ENCODE assay signal across 28 cellular contexts in genomic region chr14:104822821-104823615, GRCh38. TPM values are rescaled to one million over a fixed set of nuclear protein-coding genes. Genes with fewer than 3 reads are reported as not detected.
A peak's percentile ranks its signal among the peaks of the same experiment; 100 is the strongest.
DNase-seq lines count a peak whose midpoint lies in the region; ATAC-seq and TF ChIP-seq lines count a peak whose summit lies in the region.
"Had no signal": no experiment of that assay in that cellular context is flagged by ENCODE, and none has a peak within 500 bp of the region (broad histone marks: within the 10 kb centered on the region; RNA-seq: fewer than 3 reads in every experiment).

No MANE protein-coding gene starts in this region.

- H2AK5ac ChIP-seq in mesenchymal stem cell (ENCODE audit: low read length, severe bottlenecking) = no peak overlapping the region

- peaks cover 27% of the 10 kb centered on the region for H3K27me3 Mint-ChIP-seq in activated CD4-positive, alpha-beta T cell treated with anti-CD3 and anti-CD28 coated beads, Interleukin-2, amount 10 ng/mL, durations not matched to agents 24 days and 14 days
- H3K27me3 Mint-ChIP-seq in chondrocyte (ENCODE audit: low read depth) = no peaks in the 10 kb centered on the region

- no peak overlapping the region for H3K4me3 ChIP-seq in mesenchymal stem cell (ENCODE audit: insufficient read depth in 1 of 2, low read depth in 1 of 2, low read length in 2 of 2)
- H3K4me3 ChIP-seq in spleen = no peak overlapping the region
- H3K4me3 ChIP-seq: BLaER1, GM12878 had no signal

- no peak overlapping the region for H3K4ac ChIP-seq in mesenchymal stem cell (ENCODE audit: low read depth in 1 of 2, low read length in 2 of 2)

- H3K27ac Mint-ChIP-seq in activated CD4-positive, alpha-beta T cell treated with anti-CD3 and anti-CD28 coated beads, Interleukin-2, amount 10 ng/mL, durations not matched to agents 24 days and 14 days = no peak overlapping the region
- H3K27ac Mint-ChIP-seq in chondrocyte (ENCODE audit: unreplicated experiment) = no peak overlapping the region
- H3K27ac Mint-ChIP-seq: CD4-positive, alpha-beta T cell; H9; HFFc6 had no signal

- WGBS in mesenchymal stem cell = 90% methylated on average over 22 of the region's 22 CpGs
- 86 to 91% (median 87%) methylated on average over 22 of the region's 22 CpGs for WGBS in spleen, 5 donors

- H3K36me3 Mint-ChIP-seq in activated CD4-positive, alpha-beta T cell treated with anti-CD3 and anti-CD28 coated beads, Interleukin-2, amount 10 ng/mL, durations not matched to agents 24 days and 14 days (ENCODE audit: low read depth) = peaks cover 11% of the 10 kb centered on the region
- H3K36me3 Mint-ChIP-seq in chondrocyte (ENCODE audit: low read depth) = no peaks in the 10 kb centered on the region

- peak; percentile 52 for DNase-seq in activated CD4-positive, alpha-beta T cell treated with anti-CD3 and anti-CD28 coated beads, Interleukin-2, amount 10 ng/mL, durations not matched to agents 24 days and 14 days
- no peak for DNase-seq in activated CD4-positive, alpha-beta T cell treated with anti-CD3 and anti-CD28 coated beads, Interleukin-2, amount 50 U/mL, for 1 hour
- DNase-seq in chondrocyte (ENCODE audit: low spot score) (peak; percentile 70), mesenchymal stem cell (no peak), spleen (peak; percentile 67), DMS153 (lab: John Stamatoyannopoulos, UW) (no peak)
- DNase-seq: ACHN; CD4-positive, alpha-beta T cell; COR-L47; DMS 273 treated with DMSO at 0.1 percent for 48 hours; DND-41; H9; HFFc6; KBM-7; MM.1S; NCI-H1048; NCI-H1436; NCI-H187 treated with DMSO at 0.1 percent for 48 hours; NCI-H748 treated with DMSO at 0.1 percent for 48 hours; SIG-M5 had no signal

- no peak overlapping the region for H2BK5ac ChIP-seq in mesenchymal stem cell (ENCODE audit: low read depth, low read length, poor library complexity, severe bottlenecking)

- intact Hi-C loops in activated CD4-positive, alpha-beta T cell treated with anti-CD3 and anti-CD28 coated beads, Interleukin-2, amount 10 ng/mL, durations not matched to agents 24 days and 14 days (cut with micrococcal nuclease) = no loop called here
- intact Hi-C loops in spleen (cut with DNase I; ENCODE audit: low total_unique reads) = no loop called here

- peaks cover 15% of the 10 kb centered on the region for H3K9me3 Mint-ChIP-seq in activated CD4-positive, alpha-beta T cell treated with anti-CD3 and anti-CD28 coated beads, Interleukin-2, amount 10 ng/mL, durations not matched to agents 24 days and 14 days
- H3K9me3 Mint-ChIP-seq in chondrocyte (ENCODE audit: low read depth) = peaks cover 3% of the 10 kb centered on the region
- H3K9me3 Mint-ChIP-seq: CD4-positive, alpha-beta T cell had no signal

- no peak overlapping the region for H3K14ac ChIP-seq in mesenchymal stem cell (ENCODE audit: low read length in 2 of 2)

- no peak for TF ChIP-seq POLR2A in spleen (IDR thresholded peaks at IDR 0.05)

- no peak overlapping the region for H3K27ac ChIP-seq in mesenchymal stem cell (ENCODE audit: low read length, poor library complexity, severe bottlenecking)
- H3K27ac ChIP-seq in spleen = no peak overlapping the region
- H3K27ac ChIP-seq: 22Rv1, BLaER1, HL-60, RWPE1 had no signal

- peaks cover 8% of the 10 kb centered on the region for H3K9me3 ChIP-seq in mesenchymal stem cell (ENCODE audit: control insufficient read depth, low read length)
- peaks cover 0 to under 1% (median 0%) of the 10 kb centered on the region in 8 donors for H3K9me3 ChIP-seq in spleen
- H3K9me3 ChIP-seq: BLaER1 had no signal

- ATAC-seq in HG02759 (IDR thresholded peaks at IDR 0.05; ENCODE audit: unreplicated experiment) (no peak), HG03457 (IDR thresholded peaks at IDR 0.05; ENCODE audit: unreplicated experiment) (no peak)
- ATAC-seq: GM12878, HepG2 had no signal

- no peak overlapping the region for H3K9ac ChIP-seq in mesenchymal stem cell (ENCODE audit: low read length)
- H3K9ac ChIP-seq: BLaER1 had no signal

- H4K8ac ChIP-seq in mesenchymal stem cell (ENCODE audit: low read length) = no peak overlapping the region

- H3K4me1 ChIP-seq in mesenchymal stem cell (ENCODE audit: control insufficient read depth, insufficient read depth, low read depth, low read length) (peaks cover 27% of the 10 kb centered on the region), spleen (peaks cover 14 to 40% (median 28%) of the 10 kb centered on the region in 6 donors)

- no peak overlapping the region for H3K4me3 Mint-ChIP-seq in activated CD4-positive, alpha-beta T cell treated with anti-CD3 and anti-CD28 coated beads, Interleukin-2, amount 10 ng/mL, durations not matched to agents 24 days and 14 days
- H3K4me3 Mint-ChIP-seq in chondrocyte (ENCODE audit: unreplicated experiment) = no peak overlapping the region
- H3K4me3 Mint-ChIP-seq: H9, HFFc6 had no signal

- no peak overlapping the region for H2BK15ac ChIP-seq in mesenchymal stem cell (ENCODE audit: low read depth, poor library complexity, severe bottlenecking)

- H2BK12ac ChIP-seq in mesenchymal stem cell (ENCODE audit: low read length in 2 of 2) = no peak overlapping the region

- peak overlapping the region; percentile 10 for H4K91ac ChIP-seq in mesenchymal stem cell (ENCODE audit: low read length)

- H2AFZ ChIP-seq in mesenchymal stem cell (ENCODE audit: low read depth, low read length) = no peak overlapping the region

- H3K79me1 ChIP-seq in mesenchymal stem cell (replicated peaks; ENCODE audit: low read length, poor library complexity, severe bottlenecking) = peaks cover 2% of the 10 kb centered on the region

- H3K27me3 ChIP-seq in mesenchymal stem cell (ENCODE audit: control insufficient read depth in 1 of 2, insufficient read depth in 1 of 2, low read length in 2 of 2) (peaks cover 0 to 4% of the 10 kb centered on the region in 2 experiments), spleen (replicated peaks in 1 of 7) (peaks cover 0 to 33% (median 6%) of the 10 kb centered on the region in 7 donors)

- TF ChIP-seq CTCF in chondrocyte (IDR thresholded peaks at IDR 0.05) = no peak
- no peak for TF ChIP-seq CTCF in spleen (IDR thresholded peaks at IDR 0.05 in 8 of 11, conservative IDR thresholded peaks at IDR 0.05 in 3 of 11)

- no peak overlapping the region for H3K23ac ChIP-seq in mesenchymal stem cell (ENCODE audit: low read length in 2 of 2)

- H3K4me1 Mint-ChIP-seq in activated CD4-positive, alpha-beta T cell treated with anti-CD3 and anti-CD28 coated beads, Interleukin-2, amount 10 ng/mL, durations not matched to agents 24 days and 14 days = peaks cover 11% of the 10 kb centered on the region
- H3K4me1 Mint-ChIP-seq in chondrocyte (ENCODE audit: low read depth) = peaks cover 18% of the 10 kb centered on the region

- H3K36me3 ChIP-seq in mesenchymal stem cell (ENCODE audit: control insufficient read depth in 1 of 2, insufficient read depth in 2 of 2, low read depth in 1 of 2, low read length in 2 of 2) (peaks cover 6% of the 10 kb centered on the region in 2 experiments), spleen (peaks cover 0 to 6% (median 0%) of the 10 kb centered on the region in 6 donors)

- no peak overlapping the region for H3K4me2 ChIP-seq in mesenchymal stem cell (ENCODE audit: low read length, poor library complexity, severe bottlenecking)
- H3K4me2 ChIP-seq: BLaER1 had no signal

- H3K18ac ChIP-seq in mesenchymal stem cell (ENCODE audit: low read depth in 1 of 2, low read length in 2 of 2) = no peak overlapping the region

- no peak overlapping the region for H2BK120ac ChIP-seq in mesenchymal stem cell (ENCODE audit: low read depth, low read length)

RNA-seq across cellular contexts. Expression of gene ZBTB42, which starts 22.1 kb away (rescaled TPM):
- 4.9 and 5.5 TPM in 2 replicates for total RNA-seq in activated CD4-positive, alpha-beta T cell treated with anti-CD3 and anti-CD28 coated beads, Interleukin-2, amount 10 ng/mL, durations not matched to agents 24 days and 14 days
- 2.1 to 2.8 TPM (median 2.6 TPM) in 3 replicates for total RNA-seq in chondrocyte
- 1.8 TPM for polyA plus RNA-seq in mesenchymal stem cell (2013, experiment 1 of 2)
- 1.6 TPM for polyA plus RNA-seq in mesenchymal stem cell (2013, experiment 2 of 2)
- 10 to 100 TPM in 1 of 7 donors, 1 to 10 TPM in 6; 4.2 to 11.5 (median 7.9) TPM for total RNA-seq in spleen
- 1 to 10 TPM in 2 of 3 donors, under 1 TPM in 1; 0.74 to 2.9 (median 1.1) TPM for polyA plus RNA-seq in spleen

RNA-seq across cellular contexts. Expression of gene AKT1, which starts 27.5 kb away (rescaled TPM):
- total RNA-seq in activated CD4-positive, alpha-beta T cell treated with anti-CD3 and anti-CD28 coated beads, Interleukin-2, amount 10 ng/mL, durations not matched to agents 24 days and 14 days = 133 and 143 TPM in 2 replicates
- total RNA-seq in chondrocyte = 143 to 158 TPM (median 156 TPM) in 3 replicates
- polyA plus RNA-seq in mesenchymal stem cell (2013, experiment 1 of 2) = 106 TPM
- 108 TPM for polyA plus RNA-seq in mesenchymal stem cell (2013, experiment 2 of 2)
- total RNA-seq in spleen = 100 to 1,000 TPM; 107 to 184 (median 141) TPM
- polyA plus RNA-seq in spleen = 100 to 1,000 TPM in 1 of 3 donors, 10 to 100 TPM in 2; 56.2 to 114 (median 61.6) TPM

RNA-seq across cellular contexts. Expression of gene CEP170B, which starts 42.0 kb away (rescaled TPM):
- 8.3 and 9.0 TPM in 2 replicates for total RNA-seq in activated CD4-positive, alpha-beta T cell treated with anti-CD3 and anti-CD28 coated beads, Interleukin-2, amount 10 ng/mL, durations not matched to agents 24 days and 14 days
- total RNA-seq in chondrocyte (31.7 to 39.6 TPM (median 39.2 TPM) in 3 replicates), spleen (10 to 100 TPM in 1 of 7 donors, 1 to 10 TPM in 6; 5.2 to 12.6 (median 5.9) TPM)
- polyA plus RNA-seq in mesenchymal stem cell (2013, experiment 1 of 2) = 11.4 TPM
- 11.1 TPM for polyA plus RNA-seq in mesenchymal stem cell (2013, experiment 2 of 2)
- 1 to 10 TPM in 1 of 3 donors, under 1 TPM in 2; 0.58 to 3.8 (median 0.72) TPM for polyA plus RNA-seq in spleen

Comparison
In these comparisons a context has a peak if more than half of its experiments do, and no peak if none do; other contexts are left out.
1. DNase-seq: peak in activated CD4-positive, alpha-beta T cell treated with anti-CD3 and anti-CD28 coated beads, Interleukin-2, amount 10 ng/mL, durations not matched to agents 24 days and 14 days (single experiment), chondrocyte (single experiment) and spleen (single experiment); none in activated CD4-positive, alpha-beta T cell treated with anti-CD3 and anti-CD28 coated beads, Interleukin-2, amount 50 U/mL, for 1 hour (single experiment), mesenchymal stem cell (single experiment) and DMS153 (single experiment).